16 cellular contexts compared by ENCODE assay signal in the genomic region with DNA sequence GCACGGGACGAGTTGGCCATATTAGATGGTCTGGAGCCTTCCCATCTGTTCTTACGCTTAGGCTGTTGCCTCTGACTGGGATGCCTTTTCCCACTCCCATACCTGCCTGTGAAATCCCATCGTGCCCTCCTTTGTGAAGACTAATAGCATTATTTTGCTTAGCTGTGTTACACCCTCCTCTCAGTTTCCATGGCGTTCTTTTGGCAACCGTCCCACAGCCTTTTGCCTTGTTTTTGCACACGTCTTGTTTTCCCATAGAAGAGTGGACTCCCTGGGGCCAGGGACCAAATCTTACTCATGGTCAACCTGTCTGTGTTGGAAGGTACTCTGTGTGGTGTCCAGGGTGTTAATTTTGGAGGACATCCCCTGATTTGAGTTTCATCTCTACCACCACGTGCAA.
"Had no signal": no experiment of that assay in that cellular context is flagged by ENCODE, and none has a peak within 500 bp of the region (broad histone marks: within the 10 kb centered on the region; RNA-seq: fewer than 3 reads in every experiment).

No MANE protein-coding gene starts in this region.

- DNase-seq: activated CD4-positive, alpha-beta memory T cell treated with anti-CD3 and anti-CD28 coated beads for 36 hours; activated CD4-positive, alpha-beta T cell treated with anti-CD3 and anti-CD28 coated beads for 36 hours; activated CD8-positive, alpha-beta memory T cell treated with anti-CD3 and anti-CD28 coated beads, Interleukin-2, amount 10 ng/mL, durations not matched to agents 7 days and 5 days; activated naive CD4-positive, alpha-beta T cell treated with anti-CD3 and anti-CD28 coated beads for 36 hours; activated naive CD8-positive, alpha-beta T cell treated with anti-CD3 and anti-CD28 coated beads, Interleukin-2, amount 50 U/mL, for 24 hours; activated T-cell treated with anti-CD3 and anti-CD28 coated beads, Interleukin-2, amount 50 U/mL, for 1 hour; aorta; dermis blood vessel endothelial cell; effector memory CD8-positive, alpha-beta T cell; foreskin keratinocyte; immature natural killer cell; nephron progenitor cell; stimulated activated CD4-positive, alpha-beta T cell treated with anti-CD3 and anti-CD28 coated beads, Interleukin-4, amount 100 ng/mL, for 1 hour; stimulated activated naive B cell treated with anti-CD40 and anti-IgM and Interleukin-4, amounts not matched to agents 10 μg/mL and 1 μg/mL and 100 μg/mL, for 72 hours; tibial artery; uterus had no signal
